Comparison of ENCODE assay signal across 19 cellular contexts in genomic region chr1:225866981-225867380, GRCh38. TPM values are rescaled to one million over a fixed set of nuclear protein-coding genes. Genes with fewer than 3 reads are reported as not detected.
DNase-seq lines count a peak whose midpoint lies in the region; ATAC-seq and TF ChIP-seq lines count a peak whose summit lies in the region.
"Had no signal": no experiment of that assay in that cellular context is flagged by ENCODE, and none has a peak within 500 bp of the region (broad histone marks: within the 10 kb centered on the region; RNA-seq: fewer than 3 reads in every experiment).

No MANE protein-coding gene starts in this region.

- peak overlapping the region; percentile 2 for H3K4me3 Mint-ChIP-seq in activated CD4-positive, alpha-beta T cell treated with anti-CD3 and anti-CD28 coated beads, Interleukin-2, amount 10 ng/mL, durations not matched to agents 7 days and 5 days
- peak overlapping the region; percentile 30 for H3K4me3 Mint-ChIP-seq in activated T-helper 2 cell treated with anti-CD3 and anti-CD28 coated beads, Interferon-gamma antibody, Interleukin-2, Interleukin-4, amounts not matched to agents 10 μg/mL and 5 μg/mL and 100 μg/mL, durations not matched to agents 14 hours and 24 hours and 36 hours (ENCODE audit: low read depth)
- H3K4me3 Mint-ChIP-seq: dendritic cell treated with granulocyte-macrophage colony-stimulating factor and Interleukin-4, amounts not matched to agents 40 ng/mL and 50 ng/mL, for 4 days had no signal

- H2AFZ ChIP-seq in IMR-90 (replicated peaks; ENCODE audit: low read length, poor library complexity): no peak overlapping the region
- no peak overlapping the region for H2AFZ ChIP-seq in neuronal stem cell (ENCODE audit: low read length)

- H3K23ac ChIP-seq in IMR-90 (ENCODE audit: low read depth, low read length) (no peak overlapping the region), neuronal stem cell (ENCODE audit: low read depth, low read length, poor library complexity) (no peak overlapping the region)

- H3K14ac ChIP-seq in IMR-90 (replicated peaks; ENCODE audit: low read depth, low read length) (no peak overlapping the region), neuronal stem cell (ENCODE audit: low read length) (no peak overlapping the region)

- no peak overlapping the region; the same call in 2 of the 3 replicates for H2BK15ac ChIP-seq in IMR-90 (ENCODE audit: low read depth, low read length)
- H2BK15ac ChIP-seq in neuronal stem cell (ENCODE audit: low read length): no peak overlapping the region

- BruUV-seq in IMR-90 (replicated peaks; lab: Mats Ljungman, UMichigan): no TSS peak

- dilution Hi-C loops in IMR-90 (cut with HindIII; ENCODE audit: low sequenced_read_pairs, unreplicated experiment): no loop called here

- H3K4me1 ChIP-seq in IMR-90 (ENCODE audit: control insufficient read depth, insufficient read depth, low read length): peaks cover 13% of the 10 kb centered on the region
- H3K4me1 ChIP-seq in neuronal stem cell (ENCODE audit: control insufficient read depth in 2 of 2, insufficient read depth in 1 of 2, low read depth in 1 of 2, low read length in 2 of 2): no peaks in the 10 kb centered on the region
- H3K4me1 ChIP-seq in suprapubic skin: no peaks in the 10 kb centered on the region

- no peak overlapping the region for H4K5ac ChIP-seq in IMR-90 (ENCODE audit: low read depth, low read length)

- no peak overlapping the region for H3K56ac ChIP-seq in IMR-90 (ENCODE audit: extremely low read depth, insufficient read depth, low read length)

- peaks cover 48% of the 10 kb centered on the region for H3K4me1 Mint-ChIP-seq in activated CD4-positive, alpha-beta T cell treated with anti-CD3 and anti-CD28 coated beads, Interleukin-2, amount 10 ng/mL, durations not matched to agents 7 days and 5 days
- H3K4me1 Mint-ChIP-seq in activated T-helper 2 cell treated with anti-CD3 and anti-CD28 coated beads, Interferon-gamma antibody, Interleukin-2, Interleukin-4, amounts not matched to agents 10 μg/mL and 5 μg/mL and 100 μg/mL, durations not matched to agents 14 hours and 24 hours and 36 hours (ENCODE audit: low read depth): peaks cover 30% of the 10 kb centered on the region

- in situ Hi-C loops in IMR-90 (cut with MboI; ENCODE audit: low sequenced_read_pairs): no loop called here

- no peak overlapping the region for H4K91ac ChIP-seq in IMR-90 (ENCODE audit: insufficient read depth, low read depth, low read length)
- no peak overlapping the region for H4K91ac ChIP-seq in neuronal stem cell (ENCODE audit: low read depth, low read length, poor library complexity)

- intact Hi-C loops in IMR-90 (cut with micrococcal nuclease): no loop called here
- intact Hi-C loops in activated T-helper 2 cell treated with anti-CD3 and anti-CD28 coated beads, Interferon-gamma antibody, Interleukin-2, Interleukin-4, amounts not matched to agents 10 μg/mL and 5 μg/mL and 100 μg/mL, durations not matched to agents 14 hours and 24 hours and 36 hours (cut with micrococcal nuclease): loop anchor here (1.0 to 5.0 kb wide), 3 partner anchors 15 to 45 kb away; partner anchors contain the start of gene TMEM63A

- peaks cover 19% of the 10 kb centered on the region for H4K20me1 ChIP-seq in IMR-90 (ENCODE audit: insufficient read depth, low read length)

- H4K8ac ChIP-seq in IMR-90 (ENCODE audit: low read depth in 2 of 2, low read length in 2 of 2) (no peak overlapping the region), neuronal stem cell (ENCODE audit: low read depth, low read length) (no peak overlapping the region)

- no peak overlapping the region for H3K4me3 ChIP-seq in IMR-90 (ENCODE audit: insufficient read depth, low read depth, low read length)
- H3K4me3 ChIP-seq in neuronal stem cell (ENCODE audit: low read length in 2 of 2): no peak overlapping the region
- no peak overlapping the region for H3K4me3 ChIP-seq in suprapubic skin
- H3K4me3 ChIP-seq: lung had no signal

- H3K36me3 Mint-ChIP-seq in activated CD4-positive, alpha-beta T cell treated with anti-CD3 and anti-CD28 coated beads, Interleukin-2, amount 10 ng/mL, durations not matched to agents 7 days and 5 days (ENCODE audit: low read depth): peaks cover 81% of the 10 kb centered on the region
- H3K36me3 Mint-ChIP-seq in activated T-helper 2 cell treated with anti-CD3 and anti-CD28 coated beads, Interferon-gamma antibody, Interleukin-2, Interleukin-4, amounts not matched to agents 10 μg/mL and 5 μg/mL and 100 μg/mL, durations not matched to agents 14 hours and 24 hours and 36 hours (ENCODE audit: low read depth): peaks cover 63% of the 10 kb centered on the region

- DNase-seq in activated CD4-positive, alpha-beta T cell treated with anti-CD3 and anti-CD28 coated beads, Interleukin-2, amount 10 ng/mL, durations not matched to agents 7 days and 5 days: no peak
- DNase-seq in activated CD4-positive, alpha-beta T cell treated with anti-CD3 and anti-CD28 coated beads, Interleukin-2, amount 50 U/mL, for 48 hours: no peak
- DNase-seq in IMR-90: no peak
- DNase-seq in activated T-helper 2 cell treated with anti-CD3 and anti-CD28 coated beads, Interferon-gamma antibody, Interleukin-2, Interleukin-4, amounts not matched to agents 10 μg/mL and 5 μg/mL and 100 μg/mL, durations not matched to agents 14 hours and 24 hours and 36 hours (ENCODE audit: low spot score): no peak
- DNase-seq in neuronal stem cell (ENCODE audit: low spot score): no peak
- no peak for DNase-seq in suprapubic skin (ENCODE audit: low spot score in 2 of 2)
- DNase-seq in NCI-H1092 (lab: John Stamatoyannopoulos, UW): no peak
- DNase-seq: activated effector memory CD4-positive, alpha-beta T cell treated with anti-CD3 and anti-CD28 coated beads, Interleukin-2, amount 50 U/mL, for 16 hours; Caco-2; KG1; NCI-H146; NCI-H345 had no signal

- H3K4me2 ChIP-seq in IMR-90 (ENCODE audit: low read depth, low read length) (no peak overlapping the region), neuronal stem cell (ENCODE audit: insufficient read depth, low read length, poor library complexity, severe bottlenecking) (no peak overlapping the region)

- no peak for TF ChIP-seq RAD21 in IMR-90 (IDR thresholded peaks at IDR 0.05; ENCODE audit: low read length)

- H3K27ac Mint-ChIP-seq in activated CD4-positive, alpha-beta T cell treated with anti-CD3 and anti-CD28 coated beads, Interleukin-2, amount 10 ng/mL, durations not matched to agents 7 days and 5 days: peak overlapping the region; percentile 76
- H3K27ac Mint-ChIP-seq in activated T-helper 2 cell treated with anti-CD3 and anti-CD28 coated beads, Interferon-gamma antibody, Interleukin-2, Interleukin-4, amounts not matched to agents 10 μg/mL and 5 μg/mL and 100 μg/mL, durations not matched to agents 14 hours and 24 hours and 36 hours: no peak overlapping the region

- POLR2A ChIA-PET in activated CD4-positive, alpha-beta T cell treated with anti-CD3 and anti-CD28 coated beads, Interleukin-2, amount 10 ng/mL, durations not matched to agents 7 days and 5 days (lab: Charles Lee): no interaction called here
- POLR2A ChIA-PET in IMR-90 (lab: Charles Lee; ENCODE audit: unreplicated experiment): no interaction called here

- H3K18ac ChIP-seq in IMR-90 (ENCODE audit: low read depth, low read length): no peak overlapping the region
- peak overlapping the region; percentile 8 for H3K18ac ChIP-seq in neuronal stem cell (ENCODE audit: low read length)

- no peak for TF ChIP-seq POLR2A in IMR-90 (IDR thresholded peaks at IDR 0.05; ENCODE audit: low read depth, low read length)
- no peak for TF ChIP-seq POLR2A in suprapubic skin (IDR thresholded peaks at IDR 0.05)

- H3K27me3 Mint-ChIP-seq in activated CD4-positive, alpha-beta T cell treated with anti-CD3 and anti-CD28 coated beads, Interleukin-2, amount 10 ng/mL, durations not matched to agents 7 days and 5 days: no peaks in the 10 kb centered on the region
- no peaks in the 10 kb centered on the region for H3K27me3 Mint-ChIP-seq in activated T-helper 2 cell treated with anti-CD3 and anti-CD28 coated beads, Interferon-gamma antibody, Interleukin-2, Interleukin-4, amounts not matched to agents 10 μg/mL and 5 μg/mL and 100 μg/mL, durations not matched to agents 14 hours and 24 hours and 36 hours (ENCODE audit: low read depth)
- H3K27me3 Mint-ChIP-seq: dendritic cell treated with granulocyte-macrophage colony-stimulating factor and Interleukin-4, amounts not matched to agents 40 ng/mL and 50 ng/mL, for 4 days had no signal

- TF ChIP-seq EP300 in suprapubic skin (IDR thresholded peaks at IDR 0.05): no peak

- H3K27ac ChIP-seq in IMR-90 (ENCODE audit: insufficient read depth, low read length) (no peak overlapping the region), neuronal stem cell (replicated peaks; ENCODE audit: low read length) (no peak overlapping the region), suprapubic skin (no peak overlapping the region)

- H3K9ac ChIP-seq in IMR-90 (ENCODE audit: low read depth, low read length) (no peak overlapping the region), neuronal stem cell (ENCODE audit: low read depth, low read length, poor library complexity) (no peak overlapping the region)

- H2AK5ac ChIP-seq in IMR-90 (ENCODE audit: low read depth, low read length) (0 out of 2 replicates have a peak overlapping the region, but pooled peaks have one; percentile 3), neuronal stem cell (ENCODE audit: low read depth, low read length) (no peak overlapping the region)

- ATAC-seq in IMR-90 (ENCODE audit: low read depth) (no peak), GM21423 (IDR thresholded peaks at IDR 0.05; ENCODE audit: unreplicated experiment) (no peak)
- ATAC-seq: esophagus mucosa, Right ventricle myocardium inferior had no signal

- H3K4ac ChIP-seq in IMR-90 (ENCODE audit: low read depth, low read length) (no peak overlapping the region), neuronal stem cell (ENCODE audit: low read length) (no peak overlapping the region)

- CTCF ChIA-PET in activated CD4-positive, alpha-beta T cell treated with anti-CD3 and anti-CD28 coated beads, Interleukin-2, amount 10 ng/mL, durations not matched to agents 7 days and 5 days (lab: Charles Lee): interaction anchor here (1.0 to 1.9 kb wide), 6 partner anchors 8 to 281 kb away, joined by 3 to 6 read pairs (median 4); partner anchors contain the start of gene LEFTY1
- CTCF ChIA-PET in IMR-90 (lab: Yijun Ruan, JAX): interaction anchor here (0.6 kb wide), 1 partner anchor 317 kb away, joined by 3 read pairs; no protein-coding TSS in a partner anchor

- no peak overlapping the region for H2BK120ac ChIP-seq in IMR-90 (ENCODE audit: low read depth, low read length)
- no peak overlapping the region for H2BK120ac ChIP-seq in neuronal stem cell (ENCODE audit: low read depth, low read length)

- no peak overlapping the region for H2BK12ac ChIP-seq in neuronal stem cell (ENCODE audit: low read length)

- TF ChIP-seq CTCF in IMR-90 (conservative IDR thresholded peaks at IDR 0.05; ENCODE audit: low read depth, low read length) (no peak), suprapubic skin (IDR thresholded peaks at IDR 0.05) (no peak)

- H3K27me3 ChIP-seq in IMR-90 (ENCODE audit: control insufficient read depth, insufficient read depth, low read length) (no peaks in the 10 kb centered on the region), neuronal stem cell (ENCODE audit: control insufficient read depth in 3 of 3, insufficient read depth in 3 of 3, low read depth in 1 of 3, low read length in 3 of 3) (no peaks in the 10 kb centered on the region), suprapubic skin (no peaks in the 10 kb centered on the region)

- H3K36me3 ChIP-seq in IMR-90 (ENCODE audit: control insufficient read depth, insufficient read depth, low read length) (peaks cover 48% of the 10 kb centered on the region), neuronal stem cell (replicated peaks in 1 of 2; ENCODE audit: control insufficient read depth in 2 of 2, insufficient read depth in 2 of 2, low read length in 2 of 2) (peaks cover 2 to 57% of the 10 kb centered on the region in 2 donors), suprapubic skin (peaks cover 99% of the 10 kb centered on the region)

- peaks cover 19% of the 10 kb centered on the region; the same call in 1 of the 2 replicates for H3K9me1 ChIP-seq in IMR-90 (ENCODE audit: insufficient read depth, low read length)

- no peak overlapping the region for H2BK20ac ChIP-seq in IMR-90 (ENCODE audit: low read depth, low read length)

- no CpG with 5 or more reads among the region's 6 CpGs for WGBS in IMR-90 (ENCODE audit: extremely low coverage in 2 of 2, insufficient read length in 1 of 2), 2 experiments
- WGBS in neuronal stem cell (ENCODE audit: extremely low coverage in 2 of 2, insufficient read length in 2 of 2, insufficient replicate concordance in 1 of 2), 2 donors: no CpG with 5 or more reads among the region's 6 CpGs
- 65% methylated on average over 6 of the region's 6 CpGs for WGBS in suprapubic skin

- no peak overlapping the region for H2BK5ac ChIP-seq in IMR-90 (ENCODE audit: low read depth, low read length, poor library complexity, severe bottlenecking)
- no peak overlapping the region for H2BK5ac ChIP-seq in neuronal stem cell (ENCODE audit: low read length)

- no peak overlapping the region for H2AK9ac ChIP-seq in IMR-90 (replicated peaks; ENCODE audit: low read depth, low read length, poor library complexity)

- H3K79me1 ChIP-seq in IMR-90 (ENCODE audit: low read depth in 1 of 2, low read length in 2 of 2) (peaks cover 0 to 20% of the 10 kb centered on the region in 2 experiments; a peak in 2 of 4 replicates), neuronal stem cell (ENCODE audit: low read depth, low read length) (no peaks in the 10 kb centered on the region)

- H3K9me3 Mint-ChIP-seq in activated CD4-positive, alpha-beta T cell treated with anti-CD3 and anti-CD28 coated beads, Interleukin-2, amount 10 ng/mL, durations not matched to agents 7 days and 5 days: no peaks in the 10 kb centered on the region
- no peaks in the 10 kb centered on the region for H3K9me3 Mint-ChIP-seq in activated T-helper 2 cell treated with anti-CD3 and anti-CD28 coated beads, Interferon-gamma antibody, Interleukin-2, Interleukin-4, amounts not matched to agents 10 μg/mL and 5 μg/mL and 100 μg/mL, durations not matched to agents 14 hours and 24 hours and 36 hours
- H3K9me3 Mint-ChIP-seq: dendritic cell treated with granulocyte-macrophage colony-stimulating factor and Interleukin-4, amounts not matched to agents 40 ng/mL and 50 ng/mL, for 4 days had no signal

- no peaks in the 10 kb centered on the region for H3K9me3 ChIP-seq in IMR-90 (ENCODE audit: control insufficient read depth, insufficient read depth, low read length)
- H3K9me3 ChIP-seq in neuronal stem cell (replicated peaks in 1 of 2; ENCODE audit: control insufficient read depth in 2 of 2, insufficient read depth in 1 of 2, low read depth in 1 of 2, low read length in 2 of 2): no peaks in the 10 kb centered on the region
- H3K9me3 ChIP-seq in suprapubic skin: no peaks in the 10 kb centered on the region
- H3K9me3 ChIP-seq: Caco-2 had no signal

RNA-seq across cellular contexts. Expression of gene TMEM63A, which starts 15.2 kb away (rescaled TPM):
- total RNA-seq in activated CD4-positive, alpha-beta T cell treated with anti-CD3 and anti-CD28 coated beads, Interleukin-2, amount 10 ng/mL, durations not matched to agents 7 days and 5 days: 100 to 1,000 TPM; 197 to 211 TPM
- total RNA-seq in IMR-90 (2012; rRNA removed) (4.7 and 5.6 TPM in 2 replicates), suprapubic skin (100 to 1,000 TPM in 1 of 4 donors, 10 to 100 TPM in 3; 32.6 to 162 (median 48.9) TPM)
- 23.3 and 23.4 TPM in 2 replicates for polyA plus RNA-seq in IMR-90 (2012; rRNA removed)
- polyA plus RNA-seq in IMR-90 (2012; cell fraction: cytosol; rRNA removed): 6.1 and 8.6 TPM in 2 replicates
- polyA plus RNA-seq in IMR-90 (2012; cell fraction: nucleus; rRNA removed; ENCODE audit: low replicate concordance): 206 and 213 TPM in 2 replicates
- 32.5 and 33.5 TPM in 2 replicates for total RNA-seq in activated T-helper 2 cell treated with anti-CD3 and anti-CD28 coated beads, Interferon-gamma antibody, Interleukin-2, Interleukin-4, amounts not matched to agents 10 μg/mL and 5 μg/mL and 100 μg/mL, durations not matched to agents 14 hours and 24 hours and 36 hours
- 9.6 TPM for polyA plus RNA-seq in neuronal stem cell (2013, experiment 1 of 2)
- polyA plus RNA-seq in neuronal stem cell (2013, experiment 2 of 2): 8.6 TPM
- polyA plus RNA-seq: neural cell had no signal

RNA-seq across cellular contexts. Expression of gene LEFTY1, which starts 22.0 kb away (rescaled TPM):
- total RNA-seq in activated CD4-positive, alpha-beta T cell treated with anti-CD3 and anti-CD28 coated beads, Interleukin-2, amount 10 ng/mL, durations not matched to agents 7 days and 5 days: not detected
- not detected in 2 replicates for total RNA-seq in IMR-90 (2012; rRNA removed)
- polyA plus RNA-seq in IMR-90 (2012; rRNA removed): not detected in 2 replicates
- not detected in 2 replicates for polyA plus RNA-seq in IMR-90 (2012; cell fraction: cytosol; rRNA removed)
- 0.07 TPM in 1 of 2 replicates, not detected in the other for polyA plus RNA-seq in IMR-90 (2012; cell fraction: nucleus; rRNA removed; ENCODE audit: low replicate concordance)
- not detected in 2 replicates for total RNA-seq in activated T-helper 2 cell treated with anti-CD3 and anti-CD28 coated beads, Interferon-gamma antibody, Interleukin-2, Interleukin-4, amounts not matched to agents 10 μg/mL and 5 μg/mL and 100 μg/mL, durations not matched to agents 14 hours and 24 hours and 36 hours
- 0.33 TPM for polyA plus RNA-seq in neuronal stem cell (2013, experiment 1 of 2)
- polyA plus RNA-seq in neuronal stem cell (2013, experiment 2 of 2): 0.21 TPM
- not detected for total RNA-seq in suprapubic skin
- total RNA-seq: Caco-2, esophagus mucosa, G401, Right ventricle myocardium inferior had no signal

RNA-seq across cellular contexts. Expression of gene EPHX1, which starts 57.1 kb away (rescaled TPM):
- 1 to 10 TPM; 1.8 to 2.4 TPM for total RNA-seq in activated CD4-positive, alpha-beta T cell treated with anti-CD3 and anti-CD28 coated beads, Interleukin-2, amount 10 ng/mL, durations not matched to agents 7 days and 5 days
- total RNA-seq in IMR-90 (2012; rRNA removed) (16.9 and 20.3 TPM in 2 replicates), suprapubic skin (10 to 100 TPM; 30.3 to 72.8 (median 53.7) TPM)
- 33.8 and 46.3 TPM in 2 replicates for polyA plus RNA-seq in IMR-90 (2012; rRNA removed)
- polyA plus RNA-seq in IMR-90 (2012; cell fraction: cytosol; rRNA removed): 35.7 and 36.6 TPM in 2 replicates
- 14.3 and 16.2 TPM in 2 replicates for polyA plus RNA-seq in IMR-90 (2012; cell fraction: nucleus; rRNA removed; ENCODE audit: low replicate concordance)
- 2.2 and 2.9 TPM in 2 replicates for total RNA-seq in activated T-helper 2 cell treated with anti-CD3 and anti-CD28 coated beads, Interferon-gamma antibody, Interleukin-2, Interleukin-4, amounts not matched to agents 10 μg/mL and 5 μg/mL and 100 μg/mL, durations not matched to agents 14 hours and 24 hours and 36 hours
- 9.9 TPM for polyA plus RNA-seq in neuronal stem cell (2013, experiment 1 of 2)
- polyA plus RNA-seq in neuronal stem cell (2013, experiment 2 of 2): 9.9 TPM

RNA-seq across cellular contexts. Expression of gene PYCR2, which starts 57.1 kb away (rescaled TPM):
- total RNA-seq in activated CD4-positive, alpha-beta T cell treated with anti-CD3 and anti-CD28 coated beads, Interleukin-2, amount 10 ng/mL, durations not matched to agents 7 days and 5 days: 100 to 1,000 TPM in 1 of 2 experiments, 10 to 100 TPM in 1; 98.1 to 120 TPM
- total RNA-seq in IMR-90 (2012; rRNA removed) (31.4 and 34.4 TPM in 2 replicates), suprapubic skin (10 to 100 TPM; 28.8 to 53.8 (median 43.3) TPM)
- polyA plus RNA-seq in IMR-90 (2012; rRNA removed): 68.1 and 70.6 TPM in 2 replicates
- 49.7 and 57.5 TPM in 2 replicates for polyA plus RNA-seq in IMR-90 (2012; cell fraction: cytosol; rRNA removed)
- 64.1 and 126 TPM in 2 replicates for polyA plus RNA-seq in IMR-90 (2012; cell fraction: nucleus; rRNA removed; ENCODE audit: low replicate concordance)
- total RNA-seq in activated T-helper 2 cell treated with anti-CD3 and anti-CD28 coated beads, Interferon-gamma antibody, Interleukin-2, Interleukin-4, amounts not matched to agents 10 μg/mL and 5 μg/mL and 100 μg/mL, durations not matched to agents 14 hours and 24 hours and 36 hours: 117 and 121 TPM in 2 replicates
- 52.5 TPM for polyA plus RNA-seq in neuronal stem cell (2013, experiment 1 of 2)
- polyA plus RNA-seq in neuronal stem cell (2013, experiment 2 of 2): 54.2 TPM
